ENCODE assay signal across 1 cellular context in genomic region chr17:79792371-79792871, GRCh38.
TF ChIP-seq lines count a peak whose summit lies in the region.

No MANE protein-coding gene starts in this region.

TF ChIP-seq in endothelial cell of umbilical vein, 7 proteins besides CTCF, POLR2A, EP300 and RAD21:
- TF ChIP-seq JUN (IDR thresholded peaks at IDR 0.05; ENCODE audit: borderline replicate concordance, insufficient read depth, insufficient read length, low read depth) (no peak), EZH2 (IDR thresholded peaks at IDR 0.05; ENCODE audit: borderline replicate concordance, low read depth, low read length, severe bottlenecking) (peak; percentile 6)
